17 cellular contexts compared by ENCODE assay signal in genomic region chr11:18229501-18229900, GRCh38. TPM values are rescaled to one million over a fixed set of nuclear protein-coding genes. Genes with fewer than 3 reads are reported as not detected.
A peak's percentile ranks its signal among the peaks of the same experiment; 100 is the strongest.
DNase-seq lines count a peak whose midpoint lies in the region; ATAC-seq, FAIRE-seq and TF ChIP-seq lines count a peak whose summit lies in the region.
"Had no signal": no experiment of that assay in that cellular context is flagged by ENCODE, and none has a peak within 500 bp of the region (broad histone marks: within the 10 kb centered on the region; RNA-seq: fewer than 3 reads in every experiment).

No MANE protein-coding gene starts in this region.

- BruUV-seq in GM12878 (replicated peaks; lab: Mats Ljungman, UMichigan) (no TSS peak), mammary epithelial cell (replicated peaks; lab: Mats Ljungman, UMichigan) (no TSS peak)

- peak overlapping the region; percentile 68 for H3K27ac ChIP-seq in GM12878 (ENCODE audit: control insufficient read depth, insufficient read depth)
- no peak overlapping the region for H3K27ac ChIP-seq in mammary epithelial cell (ENCODE audit: insufficient read depth, low read depth, low read length)
- H3K27ac ChIP-seq: neural progenitor cell, VCaP had no signal

- TF ChIP-seq RAD21 in GM12878 (IDR thresholded peaks at IDR 0.05; ENCODE audit: insufficient read depth, low read depth, low read length) = no peak

- H3K27me3 ChIP-seq in GM12878 (replicated peaks in 1 of 2; ENCODE audit: control insufficient read depth in 2 of 2, insufficient read depth in 2 of 2, low read length in 1 of 2) = no peaks in the 10 kb centered on the region
- no peaks in the 10 kb centered on the region for H3K27me3 ChIP-seq in MG63
- H3K27me3 ChIP-seq in mammary epithelial cell (ENCODE audit: insufficient read depth, low read length) = no peaks in the 10 kb centered on the region
- H3K27me3 ChIP-seq: neural progenitor cell had no signal

- DNase-seq in GM12878 (ENCODE audit: low read depth, low spot score) (peak; percentile 49), MG63 (no peak), left lobe of liver (ENCODE audit: low spot score) (no peak), HEK293T (ENCODE audit: extremely low spot score) (no peak), mammary epithelial cell (no peak)
- DNase-seq: activated naive CD8-positive, alpha-beta T cell treated with anti-CD3 and anti-CD28 coated beads, Interleukin-2, amount 10 ng/mL, durations not matched to agents 7 days and 5 days; endodermal cell; NCI-H526 treated with DMSO at 0.1 percent for 48 hours; stimulated activated CD4-positive, alpha-beta T cell treated with anti-CD3 and anti-CD28 coated beads, Interleukin-2, amount 100 ng/mL, for 48 hours had no signal

- in situ Hi-C loops in GM12878 (cut with MboI) (no loop called here), mammary epithelial cell (cut with MboI; ENCODE audit: low sequenced_read_pairs in 2 of 2) (no loop called here)

- ATAC-seq in GM18867 (IDR thresholded peaks at IDR 0.05; ENCODE audit: unreplicated experiment) (peak; percentile 94), GM21619 (IDR thresholded peaks at IDR 0.05; ENCODE audit: unreplicated experiment) (peak; percentile 96), HG03280 (IDR thresholded peaks at IDR 0.05; ENCODE audit: unreplicated experiment) (peak; percentile 97), GM12878 (peak; percentile 97), left lobe of liver (no peak)

- peaks cover 8% of the 10 kb centered on the region for H3K4me1 ChIP-seq in GM12878 (ENCODE audit: control insufficient read depth, insufficient read depth, low read length)
- H3K4me1 ChIP-seq in mammary epithelial cell (ENCODE audit: insufficient read depth, low read length) = no peaks in the 10 kb centered on the region
- H3K4me1 ChIP-seq: neural progenitor cell had no signal

- H2AFZ ChIP-seq in GM12878 (ENCODE audit: control insufficient read depth, low read depth, low read length) (peak overlapping the region; percentile 63), mammary epithelial cell (ENCODE audit: low read depth, low read length) (no peak overlapping the region)
- H2AFZ ChIP-seq: neural progenitor cell had no signal

- no peaks in the 10 kb centered on the region for H4K20me1 ChIP-seq in GM12878 (ENCODE audit: control insufficient read depth, insufficient read depth)
- H4K20me1 ChIP-seq in mammary epithelial cell (ENCODE audit: insufficient read depth, low read length) = no peaks in the 10 kb centered on the region

- no peak for FAIRE-seq in GM12878 (lab: Jason Lieb, UNC)

- no peak for TF ChIP-seq POLR2A in GM12878 (IDR thresholded peaks at IDR 0.05; ENCODE audit: low read depth, low read length)

- H3K4me2 ChIP-seq in GM12878 (ENCODE audit: control insufficient read depth, insufficient read depth) (peak overlapping the region; percentile 76; the same call in 1 of the 2 replicates), mammary epithelial cell (ENCODE audit: insufficient read depth, low read depth, low read length) (no peak overlapping the region)
- H3K4me2 ChIP-seq: neural progenitor cell had no signal

- POLR2A ChIA-PET in GM12878 (lab: Charles Lee) (interaction anchor here (0.7 to 1.1 kb wide), 3 partner anchors 8 to 1011 kb away, joined by 3 to 7 read pairs (median 4); partner anchors contain the start of gene E2F8), HEK293T (lab: Yijun Ruan, JAX) (no interaction called here)

- H3K36me3 ChIP-seq in GM12878 (ENCODE audit: control insufficient read depth in 2 of 2, insufficient read depth in 2 of 2, low read length in 1 of 2) = no peaks in the 10 kb centered on the region
- no peaks in the 10 kb centered on the region for H3K36me3 ChIP-seq in MG63
- no peaks in the 10 kb centered on the region for H3K36me3 ChIP-seq in mammary epithelial cell (ENCODE audit: insufficient read depth, low read length)
- H3K36me3 ChIP-seq: neural progenitor cell had no signal

- no peak overlapping the region for H3K4me3 ChIP-seq in GM12878
- no peak overlapping the region for H3K4me3 ChIP-seq in MG63
- no peak overlapping the region for H3K4me3 ChIP-seq in mammary epithelial cell (replicated peaks in 1 of 3; ENCODE audit: insufficient read depth in 1 of 3, low read depth in 2 of 3, low read length in 3 of 3)
- H3K4me3 ChIP-seq: neural progenitor cell had no signal

- intact Hi-C loops in GM12878 (cut with micrococcal nuclease; ENCODE audit: unreplicated experiment) (no loop called here), mammary epithelial cell (cut with micrococcal nuclease) (no loop called here)

- WGBS in GM12878 (ENCODE audit: insufficient coverage, insufficient replicate concordance, low lambda C conversion rate, missing lambda C conversion rate) = 0% methylated on average over 2 of the region's 3 CpGs
- WGBS in mammary epithelial cell (ENCODE audit: low coverage, missing lambda C conversion rate) = 90% methylated on average over 2 of the region's 3 CpGs

- dilution Hi-C loops in mammary epithelial cell (cut with HindIII; ENCODE audit: low sequenced_read_pairs) = no loop called here

- no peaks in the 10 kb centered on the region for H3K9me3 ChIP-seq in GM12878 (replicated peaks; ENCODE audit: control insufficient read depth, insufficient read depth, low read length)
- no peaks in the 10 kb centered on the region for H3K9me3 ChIP-seq in MG63
- no peaks in the 10 kb centered on the region for H3K9me3 ChIP-seq in mammary epithelial cell (replicated peaks; ENCODE audit: insufficient read depth, low read length)

- SMC1A ChIA-PET in GM12878 (lab: Charles Lee; ENCODE audit: uncharacterized antibody, unreplicated experiment) = interaction anchor here (1.2 kb wide), 1 partner anchor 14 kb away, joined by 4 read pairs; no protein-coding TSS in a partner anchor

- no peak for TF ChIP-seq CTCF in GM12878 (IDR thresholded peaks at IDR 0.05 in 2 of 3, conservative IDR thresholded peaks at IDR 0.05 in 1 of 3; ENCODE audit: control insufficient read depth in 2 of 3, extremely low read depth in 1 of 3, insufficient read depth in 1 of 3, low read depth in 3 of 3, low read length in 3 of 3)
- TF ChIP-seq CTCF in mammary epithelial cell (conservative IDR thresholded peaks at IDR 0.05 in 1 of 2, IDR thresholded peaks at IDR 0.05 in 1 of 2; ENCODE audit: extremely low read depth in 1 of 2, insufficient read depth in 1 of 2, low read depth in 1 of 2, low read length in 2 of 2) = no peak

- no peak for TF ChIP-seq EP300 in GM12878 (IDR thresholded peaks at IDR 0.05; ENCODE audit: borderline replicate concordance in 1 of 2, control insufficient read depth in 1 of 2, low read depth in 2 of 2, low read length in 2 of 2)

- no peak overlapping the region for H3K9ac ChIP-seq in GM12878 (ENCODE audit: control insufficient read depth, insufficient read depth, low read length)
- no peak overlapping the region for H3K9ac ChIP-seq in mammary epithelial cell (ENCODE audit: insufficient read depth, low read length)
- H3K9ac ChIP-seq: neural progenitor cell had no signal

- H3K79me2 ChIP-seq in GM12878 (ENCODE audit: control insufficient read depth, insufficient read depth, low read length) (no peaks in the 10 kb centered on the region), mammary epithelial cell (ENCODE audit: insufficient read depth, low read length) (no peaks in the 10 kb centered on the region)

- CTCF ChIA-PET in GM12878 (lab: Yijun Ruan, JAX) = interaction anchor here (1.4 to 1.6 kb wide), 2 partner anchors 14 to 19 kb away, joined by 4 to 6 read pairs; no protein-coding TSS in a partner anchor
- CTCF ChIA-PET in HEK293T (lab: Yijun Ruan, JAX) = no interaction called here
- CTCF ChIA-PET in mammary epithelial cell (lab: Charles Lee; ENCODE audit: low non-redundant PET) = no interaction called here

- RAD21 ChIA-PET in GM12878 (lab: Charles Lee; ENCODE audit: unreplicated experiment) = interaction anchor here (0.6 to 1.4 kb wide), 2 partner anchors 16 to 179 kb away, joined by 3 to 4 read pairs; no protein-coding TSS in a partner anchor

RNA-seq across cellular contexts. Expression of gene SAA4, which starts 7.1 kb away (rescaled TPM):
- not detected in 2 replicates for total RNA-seq in GM12878 (2013; cell fraction: nucleolus; rRNA removed)
- total RNA-seq in GM12878 (2014; rRNA removed) (not detected in 2 replicates), GM12878 (2014; rRNA removed; fragmentation: Illumina TruSeq; extraction: Trizol) (not detected in 2 replicates), GM12878 (2021) (not detected in 2 replicates), left lobe of liver (738 TPM), mammary epithelial cell (not detected)
- polyA plus RNA-seq in GM12878 (2011; ENCODE audit: low read depth) = not detected
- polyA plus RNA-seq in GM12878 (2011; rRNA removed) (not detected in 2 replicates), GM12878 (2014; fragmentation: Illumina TruSeq; extraction: Trizol) (not detected in 2 replicates), GM12878 (2014; fragmentation: Nextera tagmentation; extraction: Ambion mirVana) (not detected), GM12878 (2014; rRNA removed) (not detected in 2 replicates), GM12878 (2016; fragmentation: Nextera tagmentation; extraction: Ambion mirVana) (not detected), mammary epithelial cell (not detected)
- not detected in 2 replicates for polyA plus RNA-seq in GM12878 (2011; cell fraction: cytosol; rRNA removed)
- polyA plus RNA-seq in GM12878 (2011; cell fraction: nucleus; rRNA removed) = not detected in 2 replicates
- not detected in 2 replicates for polyA plus RNA-seq in GM12878 (2012)
- not detected in 2 replicates for polyA minus RNA-seq in GM12878 (2011; rRNA and poly(A)+ RNA removed)
- not detected in 2 replicates for polyA minus RNA-seq in GM12878 (2011; cell fraction: cytosol; rRNA and poly(A)+ RNA removed)
- not detected in 2 replicates for polyA minus RNA-seq in GM12878 (2011; cell fraction: nucleus; rRNA and poly(A)+ RNA removed)
- not detected in 2 replicates for total RNA-seq in MG63 (2014; rRNA removed; shearing (Covaris generic); ENCODE audit: low replicate concordance)
- polyA minus RNA-seq in mammary epithelial cell = not detected
- total RNA-seq: activated naive CD8-positive, alpha-beta T cell treated with anti-CD3 and anti-CD28 coated beads, Interleukin-2, amount 10 ng/mL, durations not matched to agents 7 days and 5 days; Daoy; endodermal cell; HT1080; ureter had no signal

RNA-seq across cellular contexts. Expression of gene SAA2, which starts 19.0 kb away (rescaled TPM):
- 2.7 TPM in 1 of 2 replicates, not detected in the other for total RNA-seq in GM12878 (2013; cell fraction: nucleolus; rRNA removed)
- 0.38 and 0.45 TPM in 2 replicates for total RNA-seq in GM12878 (2014; rRNA removed)
- total RNA-seq in GM12878 (2014; rRNA removed; fragmentation: Illumina TruSeq; extraction: Trizol) = 0.18 TPM in 1 of 2 replicates, not detected in the other
- total RNA-seq in GM12878 (2021) = 4.1 and 5.7 TPM in 2 replicates
- not detected for polyA plus RNA-seq in GM12878 (2011; ENCODE audit: low read depth)
- polyA plus RNA-seq in GM12878 (2011; rRNA removed) = 0.20 and 0.24 TPM in 2 replicates
- polyA plus RNA-seq in GM12878 (2011; cell fraction: cytosol; rRNA removed) = not detected in 2 replicates
- 0.28 and 0.39 TPM in 2 replicates for polyA plus RNA-seq in GM12878 (2011; cell fraction: nucleus; rRNA removed)
- 0.27 TPM in 1 of 2 replicates, not detected in the other for polyA plus RNA-seq in GM12878 (2012)
- 0.32 TPM in 1 of 2 replicates, not detected in the other for polyA plus RNA-seq in GM12878 (2014; fragmentation: Illumina TruSeq; extraction: Trizol)
- under 1 TPM in 1 of 2 experiments, not detected in 1; 0.24 TPM for polyA plus RNA-seq in GM12878 (2014; fragmentation: Nextera tagmentation; extraction: Ambion mirVana)
- 0.08 and 0.24 TPM in 2 replicates for polyA plus RNA-seq in GM12878 (2014; rRNA removed)
- polyA plus RNA-seq in GM12878 (2016; fragmentation: Nextera tagmentation; extraction: Ambion mirVana) = under 1 TPM in 1 of 2 experiments, not detected in 1; 0.32 TPM
- not detected in 2 replicates for polyA minus RNA-seq in GM12878 (2011; rRNA and poly(A)+ RNA removed)
- polyA minus RNA-seq in GM12878 (2011; cell fraction: cytosol; rRNA and poly(A)+ RNA removed) = not detected in 2 replicates
- polyA minus RNA-seq in GM12878 (2011; cell fraction: nucleus; rRNA and poly(A)+ RNA removed) = 0.60 TPM in 1 of 2 replicates, not detected in the other
- total RNA-seq in MG63 (2014; rRNA removed; shearing (Covaris generic); ENCODE audit: low replicate concordance) = 0.43 and 0.84 TPM in 2 replicates
- 26,068 TPM for total RNA-seq in left lobe of liver
- total RNA-seq in mammary epithelial cell = 10 to 100 TPM in 1 of 2 donors, 1 to 10 TPM in 1; 2.7 to 17.9 TPM
- polyA plus RNA-seq in mammary epithelial cell = 9.6 TPM
- polyA minus RNA-seq in mammary epithelial cell = not detected
- total RNA-seq: activated naive CD8-positive, alpha-beta T cell treated with anti-CD3 and anti-CD28 coated beads, Interleukin-2, amount 10 ng/mL, durations not matched to agents 7 days and 5 days had no signal

RNA-seq across cellular contexts. Expression of gene SAA1, which starts 36.6 kb away (rescaled TPM):
- not detected in 2 replicates for total RNA-seq in GM12878 (2013; cell fraction: nucleolus; rRNA removed)
- total RNA-seq in GM12878 (2014; rRNA removed) (not detected in 2 replicates), GM12878 (2014; rRNA removed; fragmentation: Illumina TruSeq; extraction: Trizol) (not detected in 2 replicates), GM12878 (2021) (5.5 and 6.9 TPM in 2 replicates), left lobe of liver (34,062 TPM), mammary epithelial cell (100 to 1,000 TPM in 1 of 2 donors, 10 to 100 TPM in 1; 18.2 to 169 TPM)
- not detected for polyA plus RNA-seq in GM12878 (2011; ENCODE audit: low read depth)
- polyA plus RNA-seq in GM12878 (2011; rRNA removed) (not detected in 2 replicates), GM12878 (2014; fragmentation: Illumina TruSeq; extraction: Trizol) (not detected in 2 replicates), GM12878 (2014; fragmentation: Nextera tagmentation; extraction: Ambion mirVana) (not detected), GM12878 (2014; rRNA removed) (not detected in 2 replicates), GM12878 (2016; fragmentation: Nextera tagmentation; extraction: Ambion mirVana) (under 1 TPM in 1 of 2 experiments, not detected in 1; 0.36 TPM), mammary epithelial cell (113 TPM)
- not detected in 2 replicates for polyA plus RNA-seq in GM12878 (2011; cell fraction: cytosol; rRNA removed)
- not detected in 2 replicates for polyA plus RNA-seq in GM12878 (2011; cell fraction: nucleus; rRNA removed)
- polyA plus RNA-seq in GM12878 (2012) = not detected in 2 replicates
- polyA minus RNA-seq in GM12878 (2011; rRNA and poly(A)+ RNA removed) = not detected in 2 replicates
- polyA minus RNA-seq in GM12878 (2011; cell fraction: cytosol; rRNA and poly(A)+ RNA removed) = not detected in 2 replicates
- not detected in 2 replicates for polyA minus RNA-seq in GM12878 (2011; cell fraction: nucleus; rRNA and poly(A)+ RNA removed)
- total RNA-seq in MG63 (2014; rRNA removed; shearing (Covaris generic); ENCODE audit: low replicate concordance) = not detected in 2 replicates
- 140 TPM for polyA minus RNA-seq in mammary epithelial cell
- total RNA-seq: activated naive CD8-positive, alpha-beta T cell treated with anti-CD3 and anti-CD28 coated beads, Interleukin-2, amount 10 ng/mL, durations not matched to agents 7 days and 5 days; endodermal cell had no signal

RNA-seq across cellular contexts. Expression of gene MRGPRX4, which starts 56.9 kb away (rescaled TPM):
- total RNA-seq in GM12878 (2013; cell fraction: nucleolus; rRNA removed) = not detected in 2 replicates
- total RNA-seq in GM12878 (2014; rRNA removed) = not detected in 2 replicates
- not detected in 2 replicates for total RNA-seq in GM12878 (2014; rRNA removed; fragmentation: Illumina TruSeq; extraction: Trizol)
- total RNA-seq in GM12878 (2021) = not detected in 2 replicates
- polyA plus RNA-seq in GM12878 (2011; ENCODE audit: low read depth) = not detected
- not detected in 2 replicates for polyA plus RNA-seq in GM12878 (2011; rRNA removed)
- not detected in 2 replicates for polyA plus RNA-seq in GM12878 (2011; cell fraction: cytosol; rRNA removed)
- not detected in 2 replicates for polyA plus RNA-seq in GM12878 (2011; cell fraction: nucleus; rRNA removed)
- not detected in 2 replicates for polyA plus RNA-seq in GM12878 (2012)
- not detected in 2 replicates for polyA plus RNA-seq in GM12878 (2014; fragmentation: Illumina TruSeq; extraction: Trizol)
- polyA plus RNA-seq in GM12878 (2014; fragmentation: Nextera tagmentation; extraction: Ambion mirVana) = not detected
- not detected in 2 replicates for polyA plus RNA-seq in GM12878 (2014; rRNA removed)
- not detected for polyA plus RNA-seq in GM12878 (2016; fragmentation: Nextera tagmentation; extraction: Ambion mirVana)
- polyA minus RNA-seq in GM12878 (2011; rRNA and poly(A)+ RNA removed) = not detected in 2 replicates
- polyA minus RNA-seq in GM12878 (2011; cell fraction: cytosol; rRNA and poly(A)+ RNA removed) = not detected in 2 replicates
- not detected in 2 replicates for polyA minus RNA-seq in GM12878 (2011; cell fraction: nucleus; rRNA and poly(A)+ RNA removed)
- not detected in 2 replicates for total RNA-seq in MG63 (2014; rRNA removed; shearing (Covaris generic); ENCODE audit: low replicate concordance)
- total RNA-seq in left lobe of liver = not detected
- 1 to 10 TPM in 1 of 2 donors, under 1 TPM in 1; 0.33 to 1.2 TPM for total RNA-seq in mammary epithelial cell
- 1.2 TPM for polyA plus RNA-seq in mammary epithelial cell
- polyA minus RNA-seq in mammary epithelial cell = not detected
- total RNA-seq: activated naive CD8-positive, alpha-beta T cell treated with anti-CD3 and anti-CD28 coated beads, Interleukin-2, amount 10 ng/mL, durations not matched to agents 7 days and 5 days; Daoy; endodermal cell; ureter had no signal

Comparison
In these comparisons a context has a peak if more than half of its experiments do, and no peak if none do; other contexts are left out.
1. RNA of gene SAA4, which starts 7.1 kb away (total RNA-seq): 738 TPM in left lobe of liver (single experiment); not detected in mammary epithelial cell, not detected in GM12878 and not detected in MG63; every median in the first group is over 100 times any median in the second.
2. RNA of gene SAA2, which starts 19.0 kb away (total RNA-seq): 26,068 TPM in left lobe of liver (single experiment); 2.7 to 17.9 TPM in mammary epithelial cell, 0.18 to 5.7 TPM in GM12878 and 0.43 to 0.84 TPM in MG63; every median in the first group is over 1,000 times any median in the second.
3. RNA of gene SAA1, which starts 36.6 kb away (total RNA-seq): 34,062 TPM in left lobe of liver (single experiment); 18.2 to 169 TPM in mammary epithelial cell, 5.5 to 6.9 TPM in GM12878 and not detected in MG63; every median in the first group is over 100 times any median in the second.